In genomic region chr4:16000708-16001483, GRCh38 we compare ENCODE assay signal across 12 cellular contexts. TPM values are rescaled to one million over a fixed set of nuclear protein-coding genes. Genes with fewer than 3 reads are reported as not detected.
DNase-seq lines count a peak whose midpoint lies in the region; ATAC-seq and TF ChIP-seq lines count a peak whose summit lies in the region.
"Had no signal": no experiment of that assay in that cellular context is flagged by ENCODE, and none has a peak within 500 bp of the region (broad histone marks: within the 10 kb centered on the region; RNA-seq: fewer than 3 reads in every experiment).

No MANE protein-coding gene starts in this region.

- CTCF ChIA-PET in IMR-90 (lab: Yijun Ruan, JAX) = interaction anchor here (0.7 to 1.4 kb wide), 4 partner anchors 8 to 196 kb away, joined by 3 to 8 read pairs (median 5); no protein-coding TSS in a partner anchor

- no peak overlapping the region for H3K23ac ChIP-seq in IMR-90 (ENCODE audit: low read depth, low read length)

- H4K8ac ChIP-seq in IMR-90 (ENCODE audit: low read depth in 2 of 2, low read length in 2 of 2) = no peak overlapping the region

- no peak overlapping the region for H2AK9ac ChIP-seq in IMR-90 (replicated peaks; ENCODE audit: low read depth, low read length, poor library complexity)

- no peaks in the 10 kb centered on the region for H4K20me1 ChIP-seq in IMR-90 (ENCODE audit: insufficient read depth, low read length)

- intact Hi-C loops in IMR-90 (cut with micrococcal nuclease) = loop anchor here (1.0 to 10.0 kb wide), 6 partner anchors 38 to 766 kb away; partner anchors contain the start of gene FGFBP2
- intact Hi-C loops in lower lobe of right lung (cut with DNase I) = no loop called here
- intact Hi-C loops in colonic mucosa (cut with DNase I) = loop anchor here (2.0 to 10.0 kb wide), 3 partner anchors 118 to 276 kb away; no protein-coding TSS in a partner anchor
- intact Hi-C loops in body of pancreas (cut with DNase I) = no loop called here

- H3K4me3 ChIP-seq in IMR-90 (ENCODE audit: insufficient read depth, low read depth, low read length) (no peak overlapping the region), lower lobe of right lung (no peak overlapping the region), colonic mucosa (no peak overlapping the region), body of pancreas (no peak overlapping the region)
- H3K4me3 ChIP-seq: K562, prostate gland had no signal

- no peaks in the 10 kb centered on the region for H3K79me1 ChIP-seq in IMR-90 (ENCODE audit: low read depth in 1 of 2, low read length in 2 of 2)

- no peaks in the 10 kb centered on the region for H3K9me1 ChIP-seq in IMR-90 (ENCODE audit: insufficient read depth, low read length)

- H3K36me3 ChIP-seq in IMR-90 (ENCODE audit: control insufficient read depth, insufficient read depth, low read length) (no peaks in the 10 kb centered on the region), lower lobe of right lung (no peaks in the 10 kb centered on the region), colonic mucosa (no peaks in the 10 kb centered on the region), body of pancreas (replicated peaks in 1 of 2; ENCODE audit: insufficient read depth in 1 of 2, low read depth in 2 of 2) (no peaks in the 10 kb centered on the region)
- H3K36me3 ChIP-seq: prostate gland had no signal

- no peak overlapping the region for H3K4ac ChIP-seq in IMR-90 (ENCODE audit: low read depth, low read length)

- H2BK120ac ChIP-seq in IMR-90 (ENCODE audit: low read depth, low read length) = no peak overlapping the region

- POLR2A ChIA-PET in IMR-90 (lab: Charles Lee; ENCODE audit: unreplicated experiment) = no interaction called here

- no peak overlapping the region for H4K5ac ChIP-seq in IMR-90 (ENCODE audit: low read depth, low read length)

- TF ChIP-seq POLR2A in IMR-90 (IDR thresholded peaks at IDR 0.05; ENCODE audit: low read depth, low read length) (no peak), body of pancreas (IDR thresholded peaks at IDR 0.05) (no peak)

- H2BK5ac ChIP-seq in IMR-90 (ENCODE audit: low read depth, low read length, poor library complexity, severe bottlenecking) = no peak overlapping the region

- in situ Hi-C loops in IMR-90 (cut with MboI; ENCODE audit: low sequenced_read_pairs) = no loop called here

- H3K27me3 ChIP-seq in IMR-90 (ENCODE audit: control insufficient read depth, insufficient read depth, low read length) (peaks cover 17% of the 10 kb centered on the region), lower lobe of right lung (ENCODE audit: low read depth) (peaks cover 4% of the 10 kb centered on the region), colonic mucosa (no peaks in the 10 kb centered on the region), body of pancreas (no peaks in the 10 kb centered on the region)

- H3K9me3 ChIP-seq in IMR-90 (ENCODE audit: control insufficient read depth, insufficient read depth, low read length) (no peaks in the 10 kb centered on the region), lower lobe of right lung (no peaks in the 10 kb centered on the region), colonic mucosa (no peaks in the 10 kb centered on the region), body of pancreas (no peaks in the 10 kb centered on the region)
- H3K9me3 ChIP-seq: prostate gland had no signal

- 59% methylated on average over 9 of the region's 12 CpGs; no CpG with 5 or more reads in 1 of the 2 experiments for WGBS in IMR-90 (ENCODE audit: extremely low coverage in 2 of 2, insufficient read length in 1 of 2), 2 experiments
- WGBS in body of pancreas, 2 donors = 56 to 65% methylated on average over 12 of the region's 12 CpGs

- H3K27ac ChIP-seq in IMR-90 (ENCODE audit: insufficient read depth, low read length) = no peak overlapping the region
- H3K27ac ChIP-seq in lower lobe of right lung = no peak overlapping the region
- no peak overlapping the region for H3K27ac ChIP-seq in colonic mucosa
- no peak overlapping the region for H3K27ac ChIP-seq in body of pancreas
- H3K27ac ChIP-seq: prostate gland had no signal

- H3K4me1 ChIP-seq in IMR-90 (ENCODE audit: control insufficient read depth, insufficient read depth, low read length) = no peaks in the 10 kb centered on the region
- H3K4me1 ChIP-seq in lower lobe of right lung = peaks cover 4% of the 10 kb centered on the region
- H3K4me1 ChIP-seq in colonic mucosa = no peaks in the 10 kb centered on the region
- no peaks in the 10 kb centered on the region for H3K4me1 ChIP-seq in body of pancreas
- H3K4me1 ChIP-seq: prostate gland had no signal

- no peak overlapping the region for H3K4me2 ChIP-seq in IMR-90 (ENCODE audit: low read depth, low read length)

- H2BK15ac ChIP-seq in IMR-90 (ENCODE audit: low read depth, low read length) = no peak overlapping the region

- H2AK5ac ChIP-seq in IMR-90 (ENCODE audit: low read depth, low read length) = no peak overlapping the region

- peak overlapping the region; percentile 34 for H2AFZ ChIP-seq in IMR-90 (replicated peaks; ENCODE audit: low read length, poor library complexity)

- BruUV-seq in IMR-90 (replicated peaks; lab: Mats Ljungman, UMichigan) = no TSS peak

- H3K18ac ChIP-seq in IMR-90 (ENCODE audit: low read depth, low read length) = no peak overlapping the region

- H3K9ac ChIP-seq in IMR-90 (ENCODE audit: low read depth, low read length) = no peak overlapping the region
- no peak overlapping the region for H3K9ac ChIP-seq in colonic mucosa (ENCODE audit: low read depth in 2 of 2, low read length in 2 of 2)

- DNase-seq in IMR-90 (no peak), lower lobe of right lung (no peak), NAMALWA (ENCODE audit: low spot score) (no peak), colonic mucosa (no peak), body of pancreas (no peak)
- DNase-seq: NCI-H1694 had no signal

- dilution Hi-C loops in IMR-90 (cut with HindIII; ENCODE audit: low sequenced_read_pairs, unreplicated experiment) = no loop called here

- H3K56ac ChIP-seq in IMR-90 (ENCODE audit: extremely low read depth, insufficient read depth, low read length) = no peak overlapping the region

- no peak overlapping the region for H2BK20ac ChIP-seq in IMR-90 (ENCODE audit: low read depth, low read length)

- H4K91ac ChIP-seq in IMR-90 (ENCODE audit: insufficient read depth, low read depth, low read length) = no peak overlapping the region

- TF ChIP-seq CTCF in IMR-90 (conservative IDR thresholded peaks at IDR 0.05; ENCODE audit: low read depth, low read length) (no peak), lower lobe of right lung (IDR thresholded peaks at IDR 0.05) (no peak), colonic mucosa (IDR thresholded peaks at IDR 0.05) (no peak), body of pancreas (IDR thresholded peaks at IDR 0.05) (no peak)

- no peak for TF ChIP-seq RAD21 in IMR-90 (IDR thresholded peaks at IDR 0.05; ENCODE audit: low read length)

- H3K14ac ChIP-seq in IMR-90 (replicated peaks; ENCODE audit: low read depth, low read length) = no peak overlapping the region

- ATAC-seq in GM18909 (IDR thresholded peaks at IDR 0.05; ENCODE audit: poor library complexity, unreplicated experiment) (peak; percentile 16), GM19463 (IDR thresholded peaks at IDR 0.05; ENCODE audit: unreplicated experiment) (peak; percentile 8), IMR-90 (ENCODE audit: low read depth) (no peak; the same call in 1 of the 2 replicates), lower lobe of right lung (peak; percentile 6 to 25), body of pancreas (no peak)

TF ChIP-seq in IMR-90, 13 proteins besides CTCF, POLR2A, EP300 and RAD21:
- TF ChIP-seq, protein P1, sequence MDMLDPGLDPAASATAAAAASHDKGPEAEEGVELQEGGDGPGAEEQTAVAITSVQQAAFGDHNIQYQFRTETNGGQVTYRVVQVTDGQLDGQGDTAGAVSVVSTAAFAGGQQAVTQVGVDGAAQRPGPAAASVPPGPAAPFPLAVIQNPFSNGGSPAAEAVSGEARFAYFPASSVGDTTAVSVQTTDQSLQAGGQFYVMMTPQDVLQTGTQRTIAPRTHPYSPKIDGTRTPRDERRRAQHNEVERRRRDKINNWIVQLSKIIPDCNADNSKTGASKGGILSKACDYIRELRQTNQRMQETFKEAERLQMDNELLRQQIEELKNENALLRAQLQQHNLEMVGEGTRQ (IDR thresholded peaks at IDR 0.05; ENCODE audit: low read depth, low read length) = no peak
- no peak for TF ChIP-seq BHLHE40 (IDR thresholded peaks at IDR 0.05; ENCODE audit: low read depth, low read length)
- TF ChIP-seq RCOR1 (IDR thresholded peaks at IDR 0.05; ENCODE audit: insufficient replicate concordance, low read length) = no peak
- no peak for TF ChIP-seq MXI1 (IDR thresholded peaks at IDR 0.05; ENCODE audit: borderline replicate concordance, low read depth, low read length)
- no peak for TF ChIP-seq MAFK (IDR thresholded peaks at IDR 0.05; ENCODE audit: low read depth, low read length)
- TF ChIP-seq RFX5 (IDR thresholded peaks at IDR 0.05; ENCODE audit: low read depth, low read length) = no peak
- TF ChIP-seq CEBPB (IDR thresholded peaks at IDR 0.05; ENCODE audit: low read depth, low read length) = no peak
- TF ChIP-seq MAZ (IDR thresholded peaks at IDR 0.05; ENCODE audit: borderline replicate concordance, low read depth, low read length) = no peak
- TF ChIP-seq ELK1 (IDR thresholded peaks at IDR 0.05; ENCODE audit: borderline replicate concordance, low read depth, low read length) = no peak

RNA-seq across cellular contexts. Expression of gene FGFBP2, which starts 37.9 kb away (rescaled TPM):
- total RNA-seq in IMR-90 (2012; rRNA removed) = not detected in 2 replicates
- not detected in 2 replicates for polyA plus RNA-seq in IMR-90 (2012; rRNA removed)
- polyA plus RNA-seq in IMR-90 (2012; cell fraction: cytosol; rRNA removed) = not detected in 2 replicates
- not detected in 2 replicates for polyA plus RNA-seq in IMR-90 (2012; cell fraction: nucleus; rRNA removed; ENCODE audit: low replicate concordance)
- 5.1 TPM for total RNA-seq in lower lobe of right lung
- total RNA-seq in colonic mucosa = under 1 TPM; 0.37 to 0.96 TPM
- total RNA-seq in body of pancreas = 1 to 10 TPM in 1 of 2 donors, not detected in 1; 4.0 TPM
- total RNA-seq: Daoy, epithelial cell of proximal tubule, K562 had no signal
- polyA plus RNA-seq: K562 had no signal

Comparison
In these comparisons a context has a peak if more than half of its experiments do, and no peak if none do; other contexts are left out.
1. ATAC-seq: peak in GM18909 (single experiment), GM19463 (single experiment) and lower lobe of right lung (2 of 2); none in IMR-90 (single experiment) and body of pancreas (single experiment).
2. intact Hi-C loops: an anchor here in IMR-90 (1.0 to 10.0 kb wide) and colonic mucosa (2.0 to 10.0 kb wide); none called in lower lobe of right lung and body of pancreas.